14 cellular contexts compared by ENCODE assay signal in the genomic region with DNA sequence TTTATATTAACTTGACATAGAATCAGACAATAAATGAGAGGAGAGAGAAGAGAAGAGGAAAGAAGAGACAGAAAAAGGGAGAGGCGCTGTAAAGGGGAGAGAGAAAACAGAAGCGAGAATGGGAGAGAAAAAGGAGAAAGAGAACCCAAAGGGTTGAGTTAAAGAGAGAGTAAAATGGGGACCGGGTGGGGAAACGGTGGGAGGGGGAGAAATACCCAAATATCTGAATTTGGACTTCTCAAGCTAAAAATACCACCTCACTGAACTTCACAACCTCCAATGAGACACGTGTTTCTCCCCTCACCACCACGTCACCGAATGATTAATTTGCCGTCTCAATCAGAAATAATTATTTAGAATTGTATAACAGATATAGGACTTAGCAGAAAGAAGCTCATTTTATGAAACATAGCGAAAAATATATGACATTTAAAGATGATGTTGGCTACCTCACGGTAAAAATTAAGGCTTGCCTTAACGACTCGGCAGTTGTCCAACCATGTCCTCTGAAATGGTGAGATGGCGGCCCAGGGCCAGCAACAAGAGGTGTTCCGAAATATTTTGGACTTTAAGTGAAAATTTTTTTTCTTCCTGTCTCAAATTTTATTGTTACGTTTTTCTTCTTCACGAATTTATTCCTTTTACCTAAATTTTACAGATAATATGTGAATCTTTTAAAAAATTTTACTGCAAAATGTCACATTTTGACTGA.
A peak's percentile ranks its signal among the peaks of the same experiment; 100 is the strongest.
DNase-seq lines count a peak whose midpoint lies in the region; ATAC-seq and TF ChIP-seq lines count a peak whose summit lies in the region.
"Had no signal": no experiment of that assay in that cellular context is flagged by ENCODE, and none has a peak within 500 bp of the region (broad histone marks: within the 10 kb centered on the region; RNA-seq: fewer than 3 reads in every experiment).

No MANE protein-coding gene starts in this region.

- peaks cover 4% of the 10 kb centered on the region for H3K36me3 Mint-ChIP-seq in stimulated activated naive CD8-positive, alpha-beta T cell treated with anti-CD3 and anti-CD28 coated beads, Interleukin-15, Interleukin-2, amounts not matched to agents 100 ng/mL and 50 ng/mL, for 24 hours (ENCODE audit: low read depth)
- peaks cover 2% of the 10 kb centered on the region for H3K36me3 Mint-ChIP-seq in activated T-helper 1 cell treated with anti-CD3 and anti-CD28 coated beads, Interleukin-12 subunit alpha, Interleukin-12 subunit beta, Interleukin-2, Interleukin-4 antibody, amounts not matched to agents 30 ng/mL and 10 ng/mL and 1 ng/mL, durations not matched to agents 14 hours and 24 hours and 36 hours (ENCODE audit: low read depth)
- no peaks in the 10 kb centered on the region for H3K36me3 Mint-ChIP-seq in osteocyte (ENCODE audit: unreplicated experiment)

- intact Hi-C loops in activated T-helper 1 cell treated with anti-CD3 and anti-CD28 coated beads, Interleukin-12 subunit alpha, Interleukin-12 subunit beta, Interleukin-2, Interleukin-4 antibody, amounts not matched to agents 30 ng/mL and 10 ng/mL and 1 ng/mL, durations not matched to agents 14 hours and 24 hours and 36 hours (cut with micrococcal nuclease): loop anchor here (5.0 kb wide), 1 partner anchor 203 kb away; a partner anchor contains a TSS

- H3K36me3 ChIP-seq in iPS DF 6.9 (ENCODE audit: control insufficient read depth, insufficient read depth, low read length) (no peaks in the 10 kb centered on the region), right atrium auricular region (no peaks in the 10 kb centered on the region)
- H3K36me3 ChIP-seq: transverse colon had no signal

- H3K9me3 Mint-ChIP-seq in stimulated activated naive CD8-positive, alpha-beta T cell treated with anti-CD3 and anti-CD28 coated beads, Interleukin-15, Interleukin-2, amounts not matched to agents 100 ng/mL and 50 ng/mL, for 24 hours: no peaks in the 10 kb centered on the region
- H3K9me3 Mint-ChIP-seq in stimulated activated naive CD8-positive, alpha-beta T cell treated with anti-CD3 and anti-CD28 coated beads, Interleukin-15, amount 100 ng/mL, for 72 hours: no peaks in the 10 kb centered on the region
- no peaks in the 10 kb centered on the region for H3K9me3 Mint-ChIP-seq in activated T-helper 1 cell treated with anti-CD3 and anti-CD28 coated beads, Interleukin-12 subunit alpha, Interleukin-12 subunit beta, Interleukin-2, Interleukin-4 antibody, amounts not matched to agents 30 ng/mL and 10 ng/mL and 1 ng/mL, durations not matched to agents 14 hours and 24 hours and 36 hours
- H3K9me3 Mint-ChIP-seq in osteocyte (ENCODE audit: unreplicated experiment): no peaks in the 10 kb centered on the region

- H3K4me3 Mint-ChIP-seq in stimulated activated naive CD8-positive, alpha-beta T cell treated with anti-CD3 and anti-CD28 coated beads, Interleukin-15, Interleukin-2, amounts not matched to agents 100 ng/mL and 50 ng/mL, for 24 hours: no peak overlapping the region
- no peak overlapping the region for H3K4me3 Mint-ChIP-seq in stimulated activated naive CD8-positive, alpha-beta T cell treated with anti-CD3 and anti-CD28 coated beads, Interleukin-15, amount 100 ng/mL, for 72 hours
- H3K4me3 Mint-ChIP-seq in activated T-helper 1 cell treated with anti-CD3 and anti-CD28 coated beads, Interleukin-12 subunit alpha, Interleukin-12 subunit beta, Interleukin-2, Interleukin-4 antibody, amounts not matched to agents 30 ng/mL and 10 ng/mL and 1 ng/mL, durations not matched to agents 14 hours and 24 hours and 36 hours: no peak overlapping the region
- no peak overlapping the region for H3K4me3 Mint-ChIP-seq in osteocyte (ENCODE audit: unreplicated experiment)

- no peak overlapping the region for H3K27ac ChIP-seq in iPS DF 6.9 (ENCODE audit: low read length)
- no peak overlapping the region for H3K27ac ChIP-seq in right atrium auricular region
- H3K27ac ChIP-seq: transverse colon had no signal

- H3K27ac Mint-ChIP-seq in stimulated activated naive CD8-positive, alpha-beta T cell treated with anti-CD3 and anti-CD28 coated beads, Interleukin-15, Interleukin-2, amounts not matched to agents 100 ng/mL and 50 ng/mL, for 24 hours: peak overlapping the region; percentile 40
- no peak overlapping the region for H3K27ac Mint-ChIP-seq in stimulated activated naive CD8-positive, alpha-beta T cell treated with anti-CD3 and anti-CD28 coated beads, Interleukin-15, amount 100 ng/mL, for 72 hours
- H3K27ac Mint-ChIP-seq in activated T-helper 1 cell treated with anti-CD3 and anti-CD28 coated beads, Interleukin-12 subunit alpha, Interleukin-12 subunit beta, Interleukin-2, Interleukin-4 antibody, amounts not matched to agents 30 ng/mL and 10 ng/mL and 1 ng/mL, durations not matched to agents 14 hours and 24 hours and 36 hours: peak overlapping the region; percentile 53
- no peak overlapping the region for H3K27ac Mint-ChIP-seq in osteocyte (ENCODE audit: unreplicated experiment)

- H3K9me3 ChIP-seq in iPS DF 6.9 (ENCODE audit: control insufficient read depth, insufficient read depth, low read length) (no peaks in the 10 kb centered on the region), right atrium auricular region (no peaks in the 10 kb centered on the region)
- H3K9me3 ChIP-seq: transverse colon had no signal

- H3K4me3 ChIP-seq in iPS DF 6.9 (ENCODE audit: low read length): peak overlapping the region; percentile 8; the same call in 1 of the 2 replicates
- no peak overlapping the region for H3K4me3 ChIP-seq in right atrium auricular region
- H3K4me3 ChIP-seq: transverse colon had no signal

- peaks cover 51% of the 10 kb centered on the region for H3K27me3 ChIP-seq in iPS DF 6.9 (ENCODE audit: control insufficient read depth, insufficient read depth, low read length)
- peaks cover 55 to 82% of the 10 kb centered on the region in 2 donors for H3K27me3 ChIP-seq in right atrium auricular region

- H3K27me3 Mint-ChIP-seq in stimulated activated naive CD8-positive, alpha-beta T cell treated with anti-CD3 and anti-CD28 coated beads, Interleukin-15, Interleukin-2, amounts not matched to agents 100 ng/mL and 50 ng/mL, for 24 hours: peaks cover 87% of the 10 kb centered on the region
- peaks cover 94% of the 10 kb centered on the region for H3K27me3 Mint-ChIP-seq in stimulated activated naive CD8-positive, alpha-beta T cell treated with anti-CD3 and anti-CD28 coated beads, Interleukin-15, amount 100 ng/mL, for 72 hours
- peaks cover 73% of the 10 kb centered on the region for H3K27me3 Mint-ChIP-seq in activated T-helper 1 cell treated with anti-CD3 and anti-CD28 coated beads, Interleukin-12 subunit alpha, Interleukin-12 subunit beta, Interleukin-2, Interleukin-4 antibody, amounts not matched to agents 30 ng/mL and 10 ng/mL and 1 ng/mL, durations not matched to agents 14 hours and 24 hours and 36 hours (ENCODE audit: insufficient read depth)
- H3K27me3 Mint-ChIP-seq in osteocyte (ENCODE audit: unreplicated experiment): peaks cover 91% of the 10 kb centered on the region

- ATAC-seq in stimulated activated naive CD8-positive, alpha-beta T cell treated with anti-CD3 and anti-CD28 coated beads, Interleukin-15, amount 100 ng/mL, for 72 hours: no peak
- no peak for ATAC-seq in HG02884 (IDR thresholded peaks at IDR 0.05; ENCODE audit: unreplicated experiment)

- H3K4me1 Mint-ChIP-seq in stimulated activated naive CD8-positive, alpha-beta T cell treated with anti-CD3 and anti-CD28 coated beads, Interleukin-15, Interleukin-2, amounts not matched to agents 100 ng/mL and 50 ng/mL, for 24 hours (ENCODE audit: low read depth): peaks cover 43% of the 10 kb centered on the region
- H3K4me1 Mint-ChIP-seq in stimulated activated naive CD8-positive, alpha-beta T cell treated with anti-CD3 and anti-CD28 coated beads, Interleukin-15, amount 100 ng/mL, for 72 hours: peaks cover 58% of the 10 kb centered on the region
- H3K4me1 Mint-ChIP-seq in activated T-helper 1 cell treated with anti-CD3 and anti-CD28 coated beads, Interleukin-12 subunit alpha, Interleukin-12 subunit beta, Interleukin-2, Interleukin-4 antibody, amounts not matched to agents 30 ng/mL and 10 ng/mL and 1 ng/mL, durations not matched to agents 14 hours and 24 hours and 36 hours (ENCODE audit: low read depth): peaks cover 35% of the 10 kb centered on the region
- H3K4me1 Mint-ChIP-seq in osteocyte (ENCODE audit: unreplicated experiment): peaks cover 24% of the 10 kb centered on the region

- no peak for DNase-seq in stimulated activated naive CD8-positive, alpha-beta T cell treated with anti-CD3 and anti-CD28 coated beads, Interleukin-15, amount 100 ng/mL, for 72 hours
- no peak for DNase-seq in activated T-helper 1 cell treated with anti-CD3 and anti-CD28 coated beads, Interleukin-12 subunit alpha, Interleukin-12 subunit beta, Interleukin-2, Interleukin-4 antibody, amounts not matched to agents 30 ng/mL and 10 ng/mL and 1 ng/mL, durations not matched to agents 14 hours and 24 hours and 36 hours (ENCODE audit: low spot score)
- no peak for DNase-seq in iPS DF 6.9 (ENCODE audit: low read depth, low spot score)
- DNase-seq in NCI-H510A (lab: John Stamatoyannopoulos, UW): no peak
- DNase-seq in osteocyte (ENCODE audit: extremely low spot score, unreplicated experiment): no peak
- DNase-seq in right atrium auricular region (ENCODE audit: low spot score): no peak
- DNase-seq: activated CD4-positive, alpha-beta T cell treated with anti-CD3 and anti-CD28 coated beads for 1 hour; DND-41; effector CD4-positive, alpha-beta T cell; mesendoderm; NCI-H1092 treated with DMSO at 0.1 percent for 48 hours; transverse colon had no signal

- TF ChIP-seq CTCF in osteocyte (IDR thresholded peaks at IDR 0.05): no peak
- TF ChIP-seq CTCF in right atrium auricular region (IDR thresholded peaks at IDR 0.05): no peak

- WGBS in iPS DF 6.9 (ENCODE audit: insufficient coverage, insufficient read length): no CpG with 5 or more reads among the region's 16 CpGs

- peaks cover 4% of the 10 kb centered on the region; the same call in 1 of the 2 replicates for H3K4me1 ChIP-seq in iPS DF 6.9 (ENCODE audit: control insufficient read depth, insufficient read depth, low read length)
- peaks cover 0 to 37% of the 10 kb centered on the region in 2 donors for H3K4me1 ChIP-seq in right atrium auricular region

Comparison
In these comparisons a context has a peak if more than half of its experiments do, and no peak if none do; other contexts are left out.
1. H3K27ac Mint-ChIP-seq: peak in stimulated activated naive CD8-positive, alpha-beta T cell treated with anti-CD3 and anti-CD28 coated beads, Interleukin-15, Interleukin-2, amounts not matched to agents 100 ng/mL and 50 ng/mL, for 24 hours (single experiment) and activated T-helper 1 cell treated with anti-CD3 and anti-CD28 coated beads, Interleukin-12 subunit alpha, Interleukin-12 subunit beta, Interleukin-2, Interleukin-4 antibody, amounts not matched to agents 30 ng/mL and 10 ng/mL and 1 ng/mL, durations not matched to agents 14 hours and 24 hours and 36 hours (single experiment); none in stimulated activated naive CD8-positive, alpha-beta T cell treated with anti-CD3 and anti-CD28 coated beads, Interleukin-15, amount 100 ng/mL, for 72 hours (0 of 2) and osteocyte (single experiment).